Comparison of ENCODE assay signal across 19 cellular contexts in genomic region chr18:48727685-48728084, GRCh38.
DNase-seq lines count a peak whose midpoint lies in the region; ATAC-seq, FAIRE-seq and TF ChIP-seq lines count a peak whose summit lies in the region.
"Had no signal": no experiment of that assay in that cellular context is flagged by ENCODE, and none has a peak within 500 bp of the region (broad histone marks: within the 10 kb centered on the region; RNA-seq: fewer than 3 reads in every experiment).

No MANE protein-coding gene starts in this region.

- peaks cover 26% of the 10 kb centered on the region for H3F3A ChIP-seq in smooth muscle cell (ENCODE audit: low read depth)

- peak overlapping the region; percentile 53 for H3K27ac ChIP-seq in astrocyte (ENCODE audit: low read depth, low read length)
- peak overlapping the region; percentile 94 for H3K27ac ChIP-seq in smooth muscle cell (ENCODE audit: low read depth)
- no peak overlapping the region for H3K27ac ChIP-seq in SJCRH30

- peaks cover 10% of the 10 kb centered on the region for H3K9me3 Mint-ChIP-seq in astrocyte (ENCODE audit: unreplicated experiment)
- H3K9me3 Mint-ChIP-seq in activated naive CD4-positive, alpha-beta T cell treated with anti-CD3 and anti-CD28 coated beads, Interleukin-2, amount 10 ng/mL, durations not matched to agents 7 days and 5 days: no peaks in the 10 kb centered on the region
- H3K9me3 Mint-ChIP-seq in T-helper 2 cell treated with Interferon-gamma antibody and Interleukin-4, amounts not matched to agents 5 μg/mL and 100 μg/mL, for 36 hours: no peaks in the 10 kb centered on the region
- H3K9me3 Mint-ChIP-seq: activated T-helper 17 cell treated with anti-CD3 and anti-CD28 coated beads, Interleukin-2, amount 50 U/mL, for 72 hours; CD4-positive, CD25-positive, alpha-beta regulatory T cell had no signal

- H3K4me2 ChIP-seq in astrocyte (ENCODE audit: low read length) (peak overlapping the region; percentile 6), smooth muscle cell (peak overlapping the region; percentile 20)

- intact Hi-C loops in left cardiac atrium (cut with DNase I): no loop called here

- H4K20me1 ChIP-seq in astrocyte (ENCODE audit: insufficient read depth, low read length) (peaks cover 7% of the 10 kb centered on the region), smooth muscle cell (ENCODE audit: low read depth) (no peaks in the 10 kb centered on the region)

- H3K36me3 Mint-ChIP-seq in astrocyte (ENCODE audit: low read depth, unreplicated experiment): peaks cover 50% of the 10 kb centered on the region
- H3K36me3 Mint-ChIP-seq in activated naive CD4-positive, alpha-beta T cell treated with anti-CD3 and anti-CD28 coated beads, Interleukin-2, amount 10 ng/mL, durations not matched to agents 7 days and 5 days: no peaks in the 10 kb centered on the region
- H3K36me3 Mint-ChIP-seq in T-helper 2 cell treated with Interferon-gamma antibody and Interleukin-4, amounts not matched to agents 5 μg/mL and 100 μg/mL, for 36 hours (ENCODE audit: low read depth): no peaks in the 10 kb centered on the region
- H3K36me3 Mint-ChIP-seq: CD4-positive, CD25-positive, alpha-beta regulatory T cell had no signal

- CTCF ChIA-PET in activated naive CD4-positive, alpha-beta T cell treated with anti-CD3 and anti-CD28 coated beads, Interleukin-2, amount 10 ng/mL, durations not matched to agents 7 days and 5 days (lab: Charles Lee): no interaction called here

- H2AFZ ChIP-seq in astrocyte (ENCODE audit: low read depth, low read length) (no peak overlapping the region), smooth muscle cell (ENCODE audit: low read depth) (no peak overlapping the region)

- TF ChIP-seq POLR2A in H54 (IDR thresholded peaks at IDR 0.05; ENCODE audit: low read depth, low read length): no peak

- H3K27ac Mint-ChIP-seq in astrocyte (ENCODE audit: unreplicated experiment): peak overlapping the region; percentile 93
- no peak overlapping the region for H3K27ac Mint-ChIP-seq in activated naive CD4-positive, alpha-beta T cell treated with anti-CD3 and anti-CD28 coated beads, Interleukin-2, amount 10 ng/mL, durations not matched to agents 7 days and 5 days
- no peak overlapping the region for H3K27ac Mint-ChIP-seq in T-helper 2 cell treated with Interferon-gamma antibody and Interleukin-4, amounts not matched to agents 5 μg/mL and 100 μg/mL, for 36 hours
- H3K27ac Mint-ChIP-seq: activated T-helper 17 cell treated with anti-CD3 and anti-CD28 coated beads, Interleukin-2, amount 50 U/mL, for 72 hours; CD4-positive, CD25-positive, alpha-beta regulatory T cell had no signal

- H3K4me1 Mint-ChIP-seq in astrocyte (ENCODE audit: low read depth, unreplicated experiment): peaks cover 48% of the 10 kb centered on the region
- H3K4me1 Mint-ChIP-seq in activated naive CD4-positive, alpha-beta T cell treated with anti-CD3 and anti-CD28 coated beads, Interleukin-2, amount 10 ng/mL, durations not matched to agents 7 days and 5 days: peaks cover 8% of the 10 kb centered on the region
- H3K4me1 Mint-ChIP-seq in T-helper 2 cell treated with Interferon-gamma antibody and Interleukin-4, amounts not matched to agents 5 μg/mL and 100 μg/mL, for 36 hours (ENCODE audit: low read depth): peaks cover 8% of the 10 kb centered on the region
- H3K4me1 Mint-ChIP-seq: activated T-helper 17 cell treated with anti-CD3 and anti-CD28 coated beads, Interleukin-2, amount 50 U/mL, for 72 hours; CD4-positive, CD25-positive, alpha-beta regulatory T cell had no signal

- no peaks in the 10 kb centered on the region for H3K27me3 Mint-ChIP-seq in astrocyte (ENCODE audit: low read depth, unreplicated experiment)
- H3K27me3 Mint-ChIP-seq in activated naive CD4-positive, alpha-beta T cell treated with anti-CD3 and anti-CD28 coated beads, Interleukin-2, amount 10 ng/mL, durations not matched to agents 7 days and 5 days: peaks cover 20% of the 10 kb centered on the region
- H3K27me3 Mint-ChIP-seq in T-helper 2 cell treated with Interferon-gamma antibody and Interleukin-4, amounts not matched to agents 5 μg/mL and 100 μg/mL, for 36 hours (ENCODE audit: low read depth): no peaks in the 10 kb centered on the region
- H3K27me3 Mint-ChIP-seq: activated T-helper 17 cell treated with anti-CD3 and anti-CD28 coated beads, Interleukin-2, amount 50 U/mL, for 72 hours had no signal

- 16% methylated on average over 2 of the region's 2 CpGs for WGBS in smooth muscle cell (ENCODE audit: low lambda C conversion rate)

- DNase-seq in GM04503 (ENCODE audit: low read depth) (peak; percentile 70), astrocyte (ENCODE audit: low read depth) (peak; percentile 33), left cardiac atrium (peak; percentile 6), smooth muscle cell (lab: John Stamatoyannopoulos, UW; ENCODE audit: unreplicated experiment) (no peak), H54 (ENCODE audit: insufficient read length, low spot score) (no peak), SJCRH30 (no peak)
- no peak for DNase-seq in activated naive CD4-positive, alpha-beta T cell treated with anti-CD3 and anti-CD28 coated beads, Interleukin-2, amount 10 ng/mL, durations not matched to agents 7 days and 5 days
- DNase-seq in T-helper 2 cell treated with Interferon-gamma antibody and Interleukin-4, amounts not matched to agents 5 μg/mL and 100 μg/mL, for 36 hours (ENCODE audit: low spot score): no peak
- DNase-seq: activated CD4-positive, alpha-beta T cell treated with anti-CD3 and anti-CD28 coated beads, Interleukin-2, amount 50 U/mL, for 4 hours; anterior cingulate cortex; dorsolateral prefrontal cortex; GF-D8; NCI-H1694; NCI-H774; stimulated activated CD4-positive, alpha-beta T cell treated with anti-CD3 and anti-CD28 coated beads, Interleukin-4, amount 100 ng/mL, for 1 hour had no signal

- peaks cover 5% of the 10 kb centered on the region for H3K9me3 ChIP-seq in astrocyte (ENCODE audit: insufficient read depth, low read depth, low read length)
- no peaks in the 10 kb centered on the region for H3K9me3 ChIP-seq in smooth muscle cell (replicated peaks; ENCODE audit: low read depth)
- no peaks in the 10 kb centered on the region for H3K9me3 ChIP-seq in SJCRH30 (replicated peaks)

- H3K4me3 Mint-ChIP-seq in astrocyte (ENCODE audit: unreplicated experiment): peak overlapping the region; percentile 58
- H3K4me3 Mint-ChIP-seq in activated naive CD4-positive, alpha-beta T cell treated with anti-CD3 and anti-CD28 coated beads, Interleukin-2, amount 10 ng/mL, durations not matched to agents 7 days and 5 days: no peak overlapping the region
- no peak overlapping the region for H3K4me3 Mint-ChIP-seq in T-helper 2 cell treated with Interferon-gamma antibody and Interleukin-4, amounts not matched to agents 5 μg/mL and 100 μg/mL, for 36 hours
- H3K4me3 Mint-ChIP-seq: activated T-helper 17 cell treated with anti-CD3 and anti-CD28 coated beads, Interleukin-2, amount 50 U/mL, for 72 hours; CD4-positive, CD25-positive, alpha-beta regulatory T cell had no signal

- no peak for FAIRE-seq in astrocyte (lab: Jason Lieb, UNC)
- no peak for FAIRE-seq in H54 (lab: Jason Lieb, UNC)
- FAIRE-seq: frontal cortex, GM18507 had no signal

- TF ChIP-seq CTCF in astrocyte (IDR thresholded peaks at IDR 0.05; ENCODE audit: insufficient read depth, low read depth, low read length): no peak
- TF ChIP-seq CTCF in smooth muscle cell (IDR thresholded peaks at IDR 0.05; ENCODE audit: borderline replicate concordance, insufficient read depth, poor library complexity, severe bottlenecking): no peak

- H3K36me3 ChIP-seq in astrocyte (ENCODE audit: insufficient read depth, low read length) (no peaks in the 10 kb centered on the region), smooth muscle cell (ENCODE audit: low read depth) (no peaks in the 10 kb centered on the region), SJCRH30 (no peaks in the 10 kb centered on the region)

- H3K4me1 ChIP-seq in astrocyte (ENCODE audit: insufficient read depth, low read length) (peaks cover 15% of the 10 kb centered on the region), smooth muscle cell (ENCODE audit: low read depth) (peaks cover 6% of the 10 kb centered on the region), SJCRH30 (no peaks in the 10 kb centered on the region)

- H3K4me3 ChIP-seq in astrocyte (ENCODE audit: insufficient read depth, low read depth, low read length): no peak overlapping the region
- H3K4me3 ChIP-seq in smooth muscle cell: no peak overlapping the region
- no peak overlapping the region for H3K4me3 ChIP-seq in SJCRH30
- H3K4me3 ChIP-seq: dorsolateral prefrontal cortex had no signal

- peak; percentile 30 to 55 for ATAC-seq in left cardiac atrium

- H3K9ac ChIP-seq in astrocyte (ENCODE audit: low read length) (no peak overlapping the region), smooth muscle cell (ENCODE audit: low read depth) (peak overlapping the region; percentile 72)

- no peaks in the 10 kb centered on the region for H3K27me3 ChIP-seq in astrocyte (ENCODE audit: insufficient read depth, low read length)
- H3K27me3 ChIP-seq in smooth muscle cell (ENCODE audit: low read depth): no peaks in the 10 kb centered on the region
- H3K27me3 ChIP-seq in SJCRH30: no peaks in the 10 kb centered on the region
- H3K27me3 ChIP-seq: dorsolateral prefrontal cortex had no signal

- H3K79me2 ChIP-seq in astrocyte (ENCODE audit: insufficient read depth, low read length): peaks cover 6% of the 10 kb centered on the region
- H3K79me2 ChIP-seq in smooth muscle cell (ENCODE audit: low read depth): no peaks in the 10 kb centered on the region

Comparison
In these comparisons a context has a peak if more than half of its experiments do, and no peak if none do; other contexts are left out.
1. DNase-seq: peak in GM04503 (single experiment), astrocyte (single experiment) and left cardiac atrium (single experiment); none in smooth muscle cell (single experiment), H54 (single experiment), SJCRH30 (0 of 2), activated naive CD4-positive, alpha-beta T cell treated with anti-CD3 and anti-CD28 coated beads, Interleukin-2, amount 10 ng/mL, durations not matched to agents 7 days and 5 days (single experiment) and T-helper 2 cell treated with Interferon-gamma antibody and Interleukin-4, amounts not matched to agents 5 μg/mL and 100 μg/mL, for 36 hours (single experiment).